10 cellular contexts compared by ENCODE assay signal in the genomic region with DNA sequence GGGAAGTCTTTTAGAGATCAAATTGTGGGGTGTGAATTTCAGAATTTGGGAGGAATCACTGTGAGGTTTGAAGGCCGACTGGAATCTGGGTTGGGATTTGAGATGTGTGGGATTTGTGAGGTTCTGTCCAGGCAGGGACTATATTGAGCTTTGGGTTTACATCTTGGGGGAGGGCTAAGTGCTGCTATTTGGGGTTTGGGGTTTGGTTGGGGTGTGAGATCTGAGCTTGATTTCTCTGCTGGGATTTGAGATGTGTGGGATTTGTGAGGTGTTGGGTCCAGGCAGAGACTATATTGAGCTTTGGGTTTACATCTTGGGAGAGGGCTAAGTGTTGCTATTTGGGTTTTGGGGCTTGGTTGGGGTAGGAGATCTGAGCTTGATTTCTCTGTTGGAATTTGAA. TPM values are rescaled to one million over a fixed set of nuclear protein-coding genes. Genes with fewer than 3 reads are reported as not detected.
DNase-seq lines count a peak whose midpoint lies in the region; ATAC-seq, FAIRE-seq and TF ChIP-seq lines count a peak whose summit lies in the region.
"Had no signal": no experiment of that assay in that cellular context is flagged by ENCODE, and none has a peak within 500 bp of the region (broad histone marks: within the 10 kb centered on the region; RNA-seq: fewer than 3 reads in every experiment).

No MANE protein-coding gene starts in this region.

- peak overlapping the region; percentile 98 for H3K4me2 ChIP-seq in astrocyte (ENCODE audit: low read length)

- ATAC-seq in memory B cell (ENCODE audit: low read depth) (no peak), upper lobe of right lung (no peak), GM21367 (IDR thresholded peaks at IDR 0.05; ENCODE audit: unreplicated experiment) (no peak)

- FAIRE-seq in astrocyte (lab: Jason Lieb, UNC), result no peak
- FAIRE-seq: small intestine had no signal

- H3K9me3 Mint-ChIP-seq in activated naive CD4-positive, alpha-beta T cell treated with anti-CD3 and anti-CD28 coated beads, Interleukin-2, amount 50 U/mL, for 24 hours, result no peaks in the 10 kb centered on the region
- H3K9me3 Mint-ChIP-seq in astrocyte (ENCODE audit: unreplicated experiment) (peaks cover 4% of the 10 kb centered on the region), memory B cell (no peaks in the 10 kb centered on the region)

- H3K27ac ChIP-seq in astrocyte (ENCODE audit: low read depth, low read length) (peak overlapping the region; percentile 90), upper lobe of right lung (no peak overlapping the region)

- intact Hi-C loops in upper lobe of right lung (cut with DNase I), result no loop called here

- H3K4me1 ChIP-seq in astrocyte (ENCODE audit: insufficient read depth, low read length), result peaks cover 39% of the 10 kb centered on the region
- peaks cover 21% of the 10 kb centered on the region for H3K4me1 ChIP-seq in upper lobe of right lung

- no peak overlapping the region for H3K27ac Mint-ChIP-seq in activated naive CD4-positive, alpha-beta T cell treated with anti-CD3 and anti-CD28 coated beads, Interleukin-2, amount 50 U/mL, for 24 hours
- H3K27ac Mint-ChIP-seq in astrocyte (ENCODE audit: unreplicated experiment), result peak overlapping the region; percentile 96
- no peak overlapping the region for H3K27ac Mint-ChIP-seq in memory B cell

- H3K4me3 Mint-ChIP-seq in activated naive CD4-positive, alpha-beta T cell treated with anti-CD3 and anti-CD28 coated beads, Interleukin-2, amount 50 U/mL, for 24 hours, result peak overlapping the region; percentile 92
- peak overlapping the region; percentile 98 for H3K4me3 Mint-ChIP-seq in astrocyte (ENCODE audit: unreplicated experiment)
- H3K4me3 Mint-ChIP-seq in memory B cell, result peak overlapping the region; percentile 94

- H4K20me1 ChIP-seq in astrocyte (ENCODE audit: insufficient read depth, low read length), result no peaks in the 10 kb centered on the region

- no peak overlapping the region for H2AFZ ChIP-seq in astrocyte (ENCODE audit: low read depth, low read length)

- H3K27me3 ChIP-seq in astrocyte (ENCODE audit: insufficient read depth, low read length), result peaks cover 15% of the 10 kb centered on the region
- peaks cover 27% of the 10 kb centered on the region for H3K27me3 ChIP-seq in upper lobe of right lung

- peaks cover 10% of the 10 kb centered on the region for H3K27me3 Mint-ChIP-seq in activated naive CD4-positive, alpha-beta T cell treated with anti-CD3 and anti-CD28 coated beads, Interleukin-2, amount 50 U/mL, for 24 hours
- H3K27me3 Mint-ChIP-seq in astrocyte (ENCODE audit: low read depth, unreplicated experiment) (peaks cover 17% of the 10 kb centered on the region), memory B cell (peaks cover 6% of the 10 kb centered on the region)

- no peak for DNase-seq in activated naive CD4-positive, alpha-beta T cell treated with Interleukin-2 at 50 U/mL for 16 hours
- no peak for DNase-seq in astrocyte (ENCODE audit: low read depth)
- DNase-seq in memory B cell (ENCODE audit: low spot score in 2 of 2), result no peak
- no peak for DNase-seq in upper lobe of right lung
- no peak for DNase-seq in NCI-H2196 (lab: John Stamatoyannopoulos, UW; ENCODE audit: unreplicated experiment)
- no peak for DNase-seq in activated CD8-positive, alpha-beta memory T cell treated with anti-CD3 and anti-CD28 coated beads, Interleukin-2, amount 50 U/mL, for 4 hours
- DNase-seq: NCI-H748 treated with DMSO at 0.1 percent for 48 hours, small intestine had no signal

- H3K79me2 ChIP-seq in astrocyte (ENCODE audit: insufficient read depth, low read length), result peaks cover 18% of the 10 kb centered on the region

- TF ChIP-seq CTCF in astrocyte (IDR thresholded peaks at IDR 0.05; ENCODE audit: insufficient read depth, low read depth, low read length), result no peak
- no peak for TF ChIP-seq CTCF in upper lobe of right lung (IDR thresholded peaks at IDR 0.05)

- H3K4me3 ChIP-seq in astrocyte (ENCODE audit: insufficient read depth, low read depth, low read length), result peak overlapping the region; percentile 92
- peak overlapping the region; percentile 90 for H3K4me3 ChIP-seq in upper lobe of right lung

- peaks cover 35% of the 10 kb centered on the region for H3K4me1 Mint-ChIP-seq in activated naive CD4-positive, alpha-beta T cell treated with anti-CD3 and anti-CD28 coated beads, Interleukin-2, amount 50 U/mL, for 24 hours
- H3K4me1 Mint-ChIP-seq in astrocyte (ENCODE audit: low read depth, unreplicated experiment), result peaks cover 23% of the 10 kb centered on the region
- H3K4me1 Mint-ChIP-seq in memory B cell, result peaks cover 23% of the 10 kb centered on the region

- peak overlapping the region; percentile 100 for H3K9ac ChIP-seq in astrocyte (ENCODE audit: low read length)

- no peaks in the 10 kb centered on the region for H3K36me3 Mint-ChIP-seq in activated naive CD4-positive, alpha-beta T cell treated with anti-CD3 and anti-CD28 coated beads, Interleukin-2, amount 50 U/mL, for 24 hours
- peaks cover 14% of the 10 kb centered on the region for H3K36me3 Mint-ChIP-seq in astrocyte (ENCODE audit: low read depth, unreplicated experiment)
- H3K36me3 Mint-ChIP-seq in memory B cell, result peaks cover 15% of the 10 kb centered on the region

- peaks cover 7% of the 10 kb centered on the region for H3K36me3 ChIP-seq in astrocyte (ENCODE audit: insufficient read depth, low read length)
- H3K36me3 ChIP-seq in upper lobe of right lung, result peaks cover 15% of the 10 kb centered on the region

- H3K9me3 ChIP-seq in astrocyte (ENCODE audit: insufficient read depth, low read depth, low read length) (no peaks in the 10 kb centered on the region), upper lobe of right lung (no peaks in the 10 kb centered on the region)

RNA-seq across cellular contexts. Expression of a gene that starts 0.9 kb away (rescaled TPM):
- total RNA-seq in astrocyte, result 49.5 and 55.3 TPM in 2 replicates
- 25.3 TPM for total RNA-seq in upper lobe of right lung

RNA-seq across cellular contexts. Expression of a gene that starts 14.7 kb away (rescaled TPM):
- total RNA-seq in astrocyte (0.39 and 0.70 TPM in 2 replicates), upper lobe of right lung (0.55 TPM)

RNA-seq across cellular contexts. Expression of a gene that starts 44.1 kb away (rescaled TPM):
- total RNA-seq in astrocyte (151 and 163 TPM in 2 replicates), upper lobe of right lung (45.3 TPM)

RNA-seq across cellular contexts. Expression of a gene that starts 44.3 kb away (rescaled TPM):
- 3.8 TPM in 2 replicates for total RNA-seq in astrocyte
- total RNA-seq in upper lobe of right lung, result 2.9 TPM
